Comparison of ENCODE assay signal across 1 cellular context in the genomic region with DNA sequence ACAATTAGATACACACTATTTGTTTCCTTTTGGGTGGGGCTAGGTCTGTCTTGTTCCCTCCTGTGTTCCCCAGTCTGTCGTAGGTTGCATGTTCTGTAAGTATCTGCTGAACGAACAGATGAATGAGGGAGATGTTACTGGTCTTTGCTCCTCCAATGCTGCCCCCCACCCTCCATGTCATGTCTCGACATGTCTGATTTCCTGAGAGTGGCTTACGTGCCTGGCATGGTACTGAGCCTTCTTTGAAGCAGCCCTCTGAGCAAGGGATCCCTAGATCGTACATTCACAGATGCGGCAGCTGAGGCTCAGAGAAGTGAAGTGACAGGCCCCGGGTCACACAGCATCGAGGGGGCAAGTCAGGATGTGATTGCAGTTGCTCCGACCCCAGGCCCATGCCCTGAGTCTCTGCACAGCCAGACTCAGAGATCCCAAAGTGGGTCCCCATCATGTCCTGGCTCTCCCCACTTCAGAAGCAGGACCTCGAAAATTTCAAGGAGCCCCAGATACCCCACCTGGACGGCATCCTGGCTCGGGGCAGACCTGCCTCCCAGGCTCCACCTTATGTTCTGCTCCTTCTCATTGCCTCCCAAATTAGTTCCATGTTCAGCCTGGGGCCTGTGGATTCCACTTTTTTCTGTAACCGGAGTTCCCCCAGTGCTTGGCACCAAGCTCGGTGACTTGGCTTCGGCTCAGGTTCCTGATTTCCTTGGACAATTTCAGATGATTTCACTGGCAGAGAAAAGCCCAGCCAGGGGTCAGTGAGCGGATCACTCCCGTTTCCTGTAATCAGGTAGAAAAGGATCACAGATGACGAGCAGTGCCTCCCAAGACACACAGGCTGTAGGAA.
TF ChIP-seq lines count a peak whose summit lies in the region.

No MANE protein-coding gene starts in this region.

TF ChIP-seq in SK-N-SH treated with all-trans-retinoic acid at 6 μM for 48 hours, 23 proteins besides CTCF, POLR2A, EP300 and RAD21 (continued from another document):
- TF ChIP-seq, protein P1, sequence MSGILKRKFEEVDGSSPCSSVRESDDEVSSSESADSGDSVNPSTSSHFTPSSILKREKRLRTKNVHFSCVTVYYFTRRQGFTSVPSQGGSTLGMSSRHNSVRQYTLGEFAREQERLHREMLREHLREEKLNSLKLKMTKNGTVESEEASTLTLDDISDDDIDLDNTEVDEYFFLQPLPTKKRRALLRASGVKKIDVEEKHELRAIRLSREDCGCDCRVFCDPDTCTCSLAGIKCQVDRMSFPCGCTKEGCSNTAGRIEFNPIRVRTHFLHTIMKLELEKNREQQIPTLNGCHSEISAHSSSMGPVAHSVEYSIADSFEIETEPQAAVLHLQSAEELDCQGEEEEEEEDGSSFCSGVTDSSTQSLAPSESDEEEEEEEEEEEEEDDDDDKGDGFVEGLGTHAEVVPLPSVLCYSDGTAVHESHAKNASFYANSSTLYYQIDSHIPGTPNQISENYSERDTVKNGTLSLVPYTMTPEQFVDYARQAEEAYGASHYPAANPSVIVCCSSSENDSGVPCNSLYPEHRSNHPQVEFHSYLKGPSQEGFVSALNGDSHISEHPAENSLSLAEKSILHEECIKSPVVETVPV (CRISPR knock-in tag; IDR thresholded peaks at IDR 0.05): no peak
- TF ChIP-seq, protein P2, sequence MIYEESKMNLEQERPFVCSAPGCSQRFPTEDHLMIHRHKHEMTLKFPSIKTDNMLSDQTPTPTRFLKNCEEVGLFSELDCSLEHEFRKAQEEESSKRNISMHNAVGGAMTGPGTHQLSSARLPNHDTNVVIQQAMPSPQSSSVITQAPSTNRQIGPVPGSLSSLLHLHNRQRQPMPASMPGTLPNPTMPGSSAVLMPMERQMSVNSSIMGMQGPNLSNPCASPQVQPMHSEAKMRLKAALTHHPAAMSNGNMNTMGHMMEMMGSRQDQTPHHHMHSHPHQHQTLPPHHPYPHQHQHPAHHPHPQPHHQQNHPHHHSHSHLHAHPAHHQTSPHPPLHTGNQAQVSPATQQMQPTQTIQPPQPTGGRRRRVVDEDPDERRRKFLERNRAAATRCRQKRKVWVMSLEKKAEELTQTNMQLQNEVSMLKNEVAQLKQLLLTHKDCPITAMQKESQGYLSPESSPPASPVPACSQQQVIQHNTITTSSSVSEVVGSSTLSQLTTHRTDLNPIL (CRISPR knock-in tag; IDR thresholded peaks at IDR 0.05; ENCODE audit: low read depth): no peak
- TF ChIP-seq TCF4 (CRISPR knock-in tag; IDR thresholded peaks at IDR 0.05; ENCODE audit: borderline replicate concordance): no peak
- TF ChIP-seq ZFP30 (CRISPR knock-in tag; IDR thresholded peaks at IDR 0.05): no peak
- no peak for TF ChIP-seq ZC3H10 (CRISPR knock-in tag; IDR thresholded peaks at IDR 0.05)
- no peak for TF ChIP-seq RARB (CRISPR knock-in tag; IDR thresholded peaks at IDR 0.05)
